ENCODE assay signal across 8 cellular contexts in the genomic region with DNA sequence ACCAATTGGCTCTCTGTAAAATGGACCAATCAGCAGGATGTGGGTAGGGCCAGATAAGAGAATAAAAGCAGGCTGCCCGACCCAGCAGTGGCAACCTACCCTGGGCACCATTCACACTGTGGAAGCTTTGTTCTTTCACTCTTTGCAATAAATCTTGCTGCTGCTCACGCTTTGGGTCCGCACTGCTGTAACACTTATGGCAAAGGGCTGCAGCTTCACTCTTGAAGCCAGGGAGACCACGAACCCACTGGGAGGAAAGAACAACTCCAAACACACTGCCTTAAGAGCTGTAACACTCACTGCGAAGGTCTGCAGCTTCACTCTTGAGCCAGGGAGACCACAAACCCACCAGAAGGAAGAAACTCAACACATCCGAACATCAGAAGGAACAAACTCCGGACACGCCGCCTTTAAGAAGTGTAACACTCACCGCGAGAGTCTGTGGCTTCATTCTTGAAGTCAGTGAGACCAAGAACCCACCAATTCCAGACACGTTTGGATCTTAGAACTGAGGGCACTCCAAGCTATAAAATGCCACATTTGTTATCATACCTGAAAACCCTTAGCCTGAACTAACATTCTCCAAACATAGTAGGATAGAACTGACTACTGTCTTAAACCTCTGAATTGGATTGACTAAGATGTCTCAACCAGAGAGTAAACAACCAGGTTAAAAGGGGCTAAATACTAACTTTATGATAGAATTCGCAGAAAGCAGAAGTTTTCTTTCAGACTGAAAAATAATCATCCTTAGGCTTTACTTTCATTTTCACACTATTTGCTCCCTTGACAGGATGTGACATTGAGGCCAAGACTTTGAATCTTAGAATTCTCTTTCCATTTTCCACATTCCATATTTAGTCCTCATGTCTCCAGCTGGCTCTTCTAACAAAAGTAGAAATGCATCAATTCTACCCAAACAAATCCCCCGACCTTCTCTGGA. TPM values are rescaled to one million over a fixed set of nuclear protein-coding genes. Genes with fewer than 3 reads are reported as not detected.
DNase-seq lines count a peak whose midpoint lies in the region; ATAC-seq and TF ChIP-seq lines count a peak whose summit lies in the region.

No MANE protein-coding gene starts in this region.

- no peaks in the 10 kb centered on the region for H3K36me3 ChIP-seq in psoas muscle (ENCODE audit: insufficient read depth in 1 of 2, low read depth in 1 of 2)
- H3K36me3 ChIP-seq in mesendoderm (ENCODE audit: control insufficient read depth, insufficient read depth, low read length): no peaks in the 10 kb centered on the region

- no peak overlapping the region for H4K5ac ChIP-seq in mesendoderm (ENCODE audit: low read length)

- peak overlapping the region; percentile 30 for H3K27ac ChIP-seq in psoas muscle
- H3K27ac ChIP-seq in mesendoderm (ENCODE audit: low read depth, low read length): no peak overlapping the region

- WGBS in psoas muscle, 3 donors: 74 to 81% (median 78%) methylated on average over 14 of the region's 14 CpGs
- no CpG with 5 or more reads among the region's 14 CpGs for WGBS in mesendoderm (ENCODE audit: extremely low coverage, insufficient coverage, low lambda C conversion rate)

- DNase-seq in MV-4-11 (lab: John Stamatoyannopoulos, UW) (peak; percentile 55), cardiac fibroblast (ENCODE audit: low read depth in 2 of 2) (peak; percentile 25 to 41), psoas muscle (no peak), HuH-7 (ENCODE audit: low spot score) (no peak), mesendoderm (no peak), NCI-H2029 treated with DMSO at 0.1 percent for 48 hours (lab: John Stamatoyannopoulos, UW) (no peak)

- H3K9ac ChIP-seq in mesendoderm (ENCODE audit: low read length): no peak overlapping the region

- H3K27me3 ChIP-seq in psoas muscle (ENCODE audit: insufficient read depth in 3 of 3, low read length in 2 of 3) (no peaks in the 10 kb centered on the region), mesendoderm (ENCODE audit: insufficient read depth, low read length, poor library complexity) (no peaks in the 10 kb centered on the region)

- no peaks in the 10 kb centered on the region for H3K79me2 ChIP-seq in mesendoderm (ENCODE audit: control insufficient read depth, insufficient read depth, low read length)

- no peak overlapping the region for H3K23ac ChIP-seq in mesendoderm (ENCODE audit: low read length)

- H3K9me3 ChIP-seq in psoas muscle: no peaks in the 10 kb centered on the region

- H3K79me1 ChIP-seq in mesendoderm (ENCODE audit: low read length): no peaks in the 10 kb centered on the region

- no peak overlapping the region for H4K8ac ChIP-seq in mesendoderm (ENCODE audit: low read depth, low read length)

- H3K4me2 ChIP-seq in mesendoderm (ENCODE audit: low read length): no peak overlapping the region

- ATAC-seq in GM21717 (IDR thresholded peaks at IDR 0.05; ENCODE audit: unreplicated experiment) (peak; percentile 32), psoas muscle (peak in 1 of 4 donors; percentile 8)

- no peak overlapping the region for H3K56ac ChIP-seq in mesendoderm (ENCODE audit: low read length)

- no peak overlapping the region for H2BK120ac ChIP-seq in mesendoderm (ENCODE audit: low read depth, low read length)

- no peak overlapping the region for H2BK5ac ChIP-seq in mesendoderm (ENCODE audit: low read length)

- no peak for TF ChIP-seq CTCF in cardiac fibroblast (IDR thresholded peaks at IDR 0.05; ENCODE audit: low read depth, low read length)
- no peak for TF ChIP-seq CTCF in psoas muscle (IDR thresholded peaks at IDR 0.05)

- H3K4ac ChIP-seq in mesendoderm (ENCODE audit: low read depth, low read length): no peak overlapping the region

- H2AK5ac ChIP-seq in mesendoderm (ENCODE audit: low read length): no peak overlapping the region

- H2BK15ac ChIP-seq in mesendoderm (replicated peaks; ENCODE audit: low read depth): no peak overlapping the region

- no peaks in the 10 kb centered on the region for H3K4me1 ChIP-seq in psoas muscle
- no peaks in the 10 kb centered on the region for H3K4me1 ChIP-seq in mesendoderm (ENCODE audit: control insufficient read depth, low read depth, low read length)

- peak overlapping the region; percentile 76 for H3K4me3 ChIP-seq in GM08714 (ENCODE audit: low read length)
- peak overlapping the region in 1 of 2 donors; percentile 15 for H3K4me3 ChIP-seq in cardiac fibroblast (replicated peaks in 1 of 2; ENCODE audit: low read depth in 2 of 2, low read length in 2 of 2)
- H3K4me3 ChIP-seq in psoas muscle: peak overlapping the region; percentile 33
- no peak overlapping the region for H3K4me3 ChIP-seq in mesendoderm (ENCODE audit: low read length)

- H3K18ac ChIP-seq in mesendoderm (ENCODE audit: low read length): no peak overlapping the region

- intact Hi-C loops in psoas muscle (cut with DNase I): no loop called here

RNA-seq across cellular contexts. Expression of a gene that starts 33.6 kb away (rescaled TPM):
- total RNA-seq in psoas muscle: 1 to 10 TPM; 1.4 to 4.5 (median 2.0) TPM
- polyA plus RNA-seq in psoas muscle: 1 to 10 TPM in 2 of 3 donors, under 1 TPM in 1; 0.46 to 2.2 (median 2.0) TPM
- 0.84 TPM for polyA plus RNA-seq in mesendoderm (2013, experiment 1 of 2)
- polyA plus RNA-seq in mesendoderm (2013, experiment 2 of 2): 0.97 TPM

RNA-seq across cellular contexts. Expression of a gene that starts 50.9 kb away (rescaled TPM):
- total RNA-seq in psoas muscle: 10 to 100 TPM; 26.7 to 43.5 (median 35.1) TPM
- 10 to 100 TPM; 21.7 to 36.6 (median 26.6) TPM for polyA plus RNA-seq in psoas muscle
- 8.8 TPM for polyA plus RNA-seq in mesendoderm (2013, experiment 1 of 2)
- 8.4 TPM for polyA plus RNA-seq in mesendoderm (2013, experiment 2 of 2)

RNA-seq across cellular contexts. Expression of a gene that starts 51.0 kb away (rescaled TPM):
- 10 to 100 TPM in 3 of 4 donors, 1 to 10 TPM in 1; 9.3 to 10.9 (median 10.2) TPM for total RNA-seq in psoas muscle
- 10 to 100 TPM in 1 of 3 donors, 1 to 10 TPM in 2; 3.5 to 10.4 (median 4.9) TPM for polyA plus RNA-seq in psoas muscle
- polyA plus RNA-seq in mesendoderm (2013, experiment 1 of 2): 11.2 TPM
- polyA plus RNA-seq in mesendoderm (2013, experiment 2 of 2): 11.8 TPM

Comparison
In these comparisons a context has a peak if more than half of its experiments do, and no peak if none do; other contexts are left out.
1. DNase-seq: peak in MV-4-11 (single experiment) and cardiac fibroblast (2 of 2); none in psoas muscle (0 of 2), HuH-7 (single experiment), mesendoderm (single experiment) and NCI-H2029 treated with DMSO at 0.1 percent for 48 hours (single experiment).